In genomic region chr3:111173328-111173900, GRCh38 we compare ENCODE assay signal across 16 cellular contexts.
DNase-seq lines count a peak whose midpoint lies in the region; ATAC-seq and TF ChIP-seq lines count a peak whose summit lies in the region.
"Had no signal": no experiment of that assay in that cellular context is flagged by ENCODE, and none has a peak within 500 bp of the region (broad histone marks: within the 10 kb centered on the region; RNA-seq: fewer than 3 reads in every experiment).

No MANE protein-coding gene starts in this region.

- H3K27me3 ChIP-seq in NT2/D1 (ENCODE audit: insufficient read depth, insufficient read length) = no peaks in the 10 kb centered on the region
- H3K27me3 ChIP-seq: BLaER1, Peyer's patch had no signal

- peaks cover 16% of the 10 kb centered on the region for H3K9me3 ChIP-seq in NT2/D1 (ENCODE audit: insufficient read depth, low read length)
- H3K9me3 ChIP-seq: BLaER1, Peyer's patch, prostate gland had no signal

- H3K9ac ChIP-seq in NT2/D1 (ENCODE audit: insufficient read length, low read depth) = no peak overlapping the region
- H3K9ac ChIP-seq: BLaER1 had no signal

- H3K4me3 ChIP-seq in NT2/D1 (ENCODE audit: insufficient read length, low read depth) = no peak overlapping the region
- no peak overlapping the region for H3K4me3 ChIP-seq in fibroblast of pulmonary artery (replicated peaks; ENCODE audit: low read depth, low read length)
- H3K4me3 ChIP-seq in skeletal muscle cell (ENCODE audit: low read depth, low read length) = no peak overlapping the region
- H3K4me3 ChIP-seq: BLaER1, Peyer's patch, prostate gland had no signal

- peak in 2 of 3 experiments; percentile 16 to 45 for DNase-seq in NCI-H1417 (lab: John Stamatoyannopoulos, UW)
- DNase-seq in NCI-H1417 treated with DMSO at 0.1 percent for 48 hours (lab: John Stamatoyannopoulos, UW) = no peak
- DNase-seq in NT2/D1 (ENCODE audit: low read depth, low spot score) = peak; percentile 39
- peak; percentile 35 for DNase-seq in fibroblast of pulmonary artery (ENCODE audit: low read depth)
- peak; percentile 37 for DNase-seq in skeletal muscle cell (ENCODE audit: low read depth)
- DNase-seq in NCI-H510A (lab: John Stamatoyannopoulos, UW) = no peak
- DNase-seq: activated CD8-positive, alpha-beta memory T cell treated with anti-CD3 and anti-CD28 coated beads, Interleukin-2, amount 50 U/mL, for 48 hours; activated naive CD4-positive, alpha-beta T cell treated with anti-CD3 and anti-CD28 coated beads, Interleukin-2, amount 50 U/mL, for 16 hours; NCI-H1105; NCI-H446 treated with DMSO at 0.1 percent for 48 hours; Peyer's patch; T-cell had no signal

- TF ChIP-seq CTCF in fibroblast of pulmonary artery (IDR thresholded peaks at IDR 0.05; ENCODE audit: low read length, missing control alignments) = no peak

- H3K4me1 ChIP-seq in NT2/D1 (ENCODE audit: insufficient read depth, insufficient read length) = no peaks in the 10 kb centered on the region
- H3K4me1 ChIP-seq: BLaER1, Peyer's patch, prostate gland had no signal

- H3K36me3 ChIP-seq in NT2/D1 (ENCODE audit: insufficient read depth, insufficient read length, low read length) = no peaks in the 10 kb centered on the region
- H3K36me3 ChIP-seq: BLaER1, Peyer's patch, prostate gland had no signal

- ATAC-seq in HG02798 (IDR thresholded peaks at IDR 0.05; ENCODE audit: poor library complexity, unreplicated experiment) (no peak), HG03045 (IDR thresholded peaks at IDR 0.05; ENCODE audit: unreplicated experiment) (no peak)
- ATAC-seq: T-cell had no signal

Comparison
In these comparisons a context has a peak if more than half of its experiments do, and no peak if none do; other contexts are left out.
1. DNase-seq: peak in NCI-H1417 (2 of 3), NT2/D1 (single experiment), fibroblast of pulmonary artery (single experiment) and skeletal muscle cell (single experiment); none in NCI-H1417 treated with DMSO at 0.1 percent for 48 hours (single experiment) and NCI-H510A (single experiment).